2 cellular contexts compared by ENCODE assay signal in the genomic region with DNA sequence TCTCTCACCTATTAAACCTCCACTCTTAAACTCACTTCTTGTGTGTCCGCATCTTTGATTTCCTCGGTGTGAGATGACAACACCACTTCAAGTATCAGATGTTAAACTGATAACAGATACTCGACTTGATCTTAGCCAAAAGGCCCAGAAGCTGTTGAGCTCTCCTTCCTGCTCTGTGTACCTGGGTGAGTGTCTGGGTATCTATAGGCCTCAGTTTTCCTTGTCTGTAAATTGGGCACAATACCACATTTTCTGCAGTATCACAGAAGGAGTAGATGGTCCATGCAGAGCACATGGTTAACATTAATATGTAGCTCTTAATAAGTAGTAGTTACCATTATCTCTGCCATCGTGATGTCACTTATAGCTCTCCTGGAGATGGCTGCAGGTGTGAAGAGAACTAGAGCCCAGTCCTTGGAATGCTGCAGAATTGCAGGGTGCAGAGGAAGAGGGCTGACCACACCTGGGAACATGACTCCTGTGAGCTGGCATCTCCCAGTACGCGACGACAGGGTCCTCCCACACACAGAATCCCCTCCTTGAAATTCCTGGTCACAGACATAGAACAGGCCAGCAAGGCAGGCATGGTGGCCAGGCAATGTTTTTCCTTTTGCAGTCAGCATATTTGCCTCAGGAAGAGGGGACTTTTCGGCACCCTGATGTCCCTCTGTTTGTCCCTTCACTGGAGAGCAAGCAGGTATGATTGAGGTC.
A peak's percentile ranks its signal among the peaks of the same experiment; 100 is the strongest.
TF ChIP-seq lines count a peak whose summit lies in the region.

No MANE protein-coding gene starts in this region.

TF ChIP-seq in HepG2, 621 proteins besides CTCF, POLR2A, EP300 and RAD21:
- 0 out of 2 replicates have a peak, but pooled peaks have one; percentile 14 for TF ChIP-seq ZMYM3 (CRISPR knock-in tag; IDR thresholded peaks at IDR 0.05)
- peak; percentile 86 for TF ChIP-seq ZNF629 (CRISPR knock-in tag; conservative IDR thresholded peaks at IDR 0.05)
- TF ChIP-seq, protein P1, sequence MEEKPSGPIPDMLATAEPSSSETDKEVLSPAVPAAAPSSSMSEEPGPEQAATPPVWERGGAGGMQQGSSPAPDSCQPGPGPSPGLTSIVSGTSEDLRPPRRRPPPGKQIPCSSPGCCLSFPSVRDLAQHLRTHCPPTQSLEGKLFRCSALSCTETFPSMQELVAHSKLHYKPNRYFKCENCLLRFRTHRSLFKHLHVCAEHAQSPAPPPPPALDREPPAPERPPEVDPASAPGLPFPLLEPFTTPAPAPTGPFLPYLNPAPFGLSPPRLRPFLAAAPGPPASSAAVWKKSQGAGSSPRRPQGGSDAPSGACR (CRISPR knock-in tag; IDR thresholded peaks at IDR 0.05): no peak

TF ChIP-seq in H1, 55 proteins besides CTCF, POLR2A, EP300 and RAD21:
- TF ChIP-seq MAFK (IDR thresholded peaks at IDR 0.05; ENCODE audit: low read depth, low read length) (no peak), RBBP5 (IDR thresholded peaks at IDR 0.05; ENCODE audit: borderline replicate concordance, low read depth, low read length) (no peak), EZH2 (IDR thresholded peaks at IDR 0.05; ENCODE audit: low read depth, low read length, severe bottlenecking) (no peak), HDAC6 (IDR thresholded peaks at IDR 0.05; ENCODE audit: low read depth, low read length) (no peak), ATF3 (IDR thresholded peaks at IDR 0.05; ENCODE audit: insufficient read depth, low read depth, low read length) (no peak), POLR2AphosphoS5 (IDR thresholded peaks at IDR 0.05; ENCODE audit: low read depth, low read length) (no peak), BCL11A (IDR thresholded peaks at IDR 0.05; ENCODE audit: low read depth in 2 of 2, low read length in 2 of 2) (no peak), TBP (IDR thresholded peaks at IDR 0.05; ENCODE audit: low read depth, low read length) (no peak), KDM5A (IDR thresholded peaks at IDR 0.05; ENCODE audit: low read length) (no peak), SAP30 (IDR thresholded peaks at IDR 0.05; ENCODE audit: insufficient read depth, insufficient replicate concordance, low read length) (no peak), PHF8 (conservative IDR thresholded peaks at IDR 0.05; ENCODE audit: low read depth, low read length) (no peak), TAF1 (IDR thresholded peaks at IDR 0.05; ENCODE audit: low read depth, low read length) (no peak), SRF (IDR thresholded peaks at IDR 0.05; ENCODE audit: low read depth, low read length) (no peak), CREB1 (IDR thresholded peaks at IDR 0.05) (no peak), GABPA (IDR thresholded peaks at IDR 0.05; ENCODE audit: borderline replicate concordance, insufficient read depth, low read length) (no peak), JUND (IDR thresholded peaks at IDR 0.05; ENCODE audit: low read length) (no peak), BRCA1 (IDR thresholded peaks at IDR 0.05; ENCODE audit: low read depth, low read length) (no peak)
- TF ChIP-seq, protein P2, sequence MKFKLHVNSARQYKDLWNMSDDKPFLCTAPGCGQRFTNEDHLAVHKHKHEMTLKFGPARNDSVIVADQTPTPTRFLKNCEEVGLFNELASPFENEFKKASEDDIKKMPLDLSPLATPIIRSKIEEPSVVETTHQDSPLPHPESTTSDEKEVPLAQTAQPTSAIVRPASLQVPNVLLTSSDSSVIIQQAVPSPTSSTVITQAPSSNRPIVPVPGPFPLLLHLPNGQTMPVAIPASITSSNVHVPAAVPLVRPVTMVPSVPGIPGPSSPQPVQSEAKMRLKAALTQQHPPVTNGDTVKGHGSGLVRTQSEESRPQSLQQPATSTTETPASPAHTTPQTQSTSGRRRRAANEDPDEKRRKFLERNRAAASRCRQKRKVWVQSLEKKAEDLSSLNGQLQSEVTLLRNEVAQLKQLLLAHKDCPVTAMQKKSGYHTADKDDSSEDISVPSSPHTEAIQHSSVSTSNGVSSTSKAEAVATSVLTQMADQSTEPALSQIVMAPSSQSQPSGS (IDR thresholded peaks at IDR 0.05; ENCODE audit: low read length): no peak
